Comparison of ENCODE assay signal across 1 cellular context in the genomic region with DNA sequence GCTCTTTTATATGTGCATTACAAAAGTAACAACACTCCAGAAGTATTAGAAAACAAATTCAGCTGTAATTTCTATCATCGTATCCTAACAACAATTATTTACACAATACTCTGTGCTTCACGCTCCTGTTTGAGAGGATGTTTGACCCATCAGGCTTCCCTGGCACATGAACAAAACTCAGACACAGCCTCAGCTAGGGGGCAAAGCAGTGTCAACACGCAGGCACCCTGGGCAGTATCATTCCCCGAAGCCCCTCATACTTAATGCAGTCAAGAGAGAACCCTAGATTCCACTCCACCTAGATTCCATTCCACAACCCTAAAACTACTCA.
TF ChIP-seq lines count a peak whose summit lies in the region.

No MANE protein-coding gene starts in this region.

TF ChIP-seq in GM23338, 12 proteins besides CTCF, POLR2A, EP300 and RAD21 (continued from another document):
- TF ChIP-seq, protein P1, sequence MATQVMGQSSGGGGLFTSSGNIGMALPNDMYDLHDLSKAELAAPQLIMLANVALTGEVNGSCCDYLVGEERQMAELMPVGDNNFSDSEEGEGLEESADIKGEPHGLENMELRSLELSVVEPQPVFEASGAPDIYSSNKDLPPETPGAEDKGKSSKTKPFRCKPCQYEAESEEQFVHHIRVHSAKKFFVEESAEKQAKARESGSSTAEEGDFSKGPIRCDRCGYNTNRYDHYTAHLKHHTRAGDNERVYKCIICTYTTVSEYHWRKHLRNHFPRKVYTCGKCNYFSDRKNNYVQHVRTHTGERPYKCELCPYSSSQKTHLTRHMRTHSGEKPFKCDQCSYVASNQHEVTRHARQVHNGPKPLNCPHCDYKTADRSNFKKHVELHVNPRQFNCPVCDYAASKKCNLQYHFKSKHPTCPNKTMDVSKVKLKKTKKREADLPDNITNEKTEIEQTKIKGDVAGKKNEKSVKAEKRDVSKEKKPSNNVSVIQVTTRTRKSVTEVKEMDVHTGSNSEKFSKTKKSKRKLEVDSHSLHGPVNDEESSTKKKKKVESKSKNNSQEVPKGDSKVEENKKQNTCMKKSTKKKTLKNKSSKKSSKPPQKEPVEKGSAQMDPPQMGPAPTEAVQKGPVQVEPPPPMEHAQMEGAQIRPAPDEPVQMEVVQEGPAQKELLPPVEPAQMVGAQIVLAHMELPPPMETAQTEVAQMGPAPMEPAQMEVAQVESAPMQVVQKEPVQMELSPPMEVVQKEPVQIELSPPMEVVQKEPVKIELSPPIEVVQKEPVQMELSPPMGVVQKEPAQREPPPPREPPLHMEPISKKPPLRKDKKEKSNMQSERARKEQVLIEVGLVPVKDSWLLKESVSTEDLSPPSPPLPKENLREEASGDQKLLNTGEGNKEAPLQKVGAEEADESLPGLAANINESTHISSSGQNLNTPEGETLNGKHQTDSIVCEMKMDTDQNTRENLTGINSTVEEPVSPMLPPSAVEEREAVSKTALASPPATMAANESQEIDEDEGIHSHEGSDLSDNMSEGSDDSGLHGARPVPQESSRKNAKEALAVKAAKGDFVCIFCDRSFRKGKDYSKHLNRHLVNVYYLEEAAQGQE (IDR thresholded peaks at IDR 0.05; ENCODE audit: unreplicated experiment) = no peak
- TF ChIP-seq, protein P2, sequence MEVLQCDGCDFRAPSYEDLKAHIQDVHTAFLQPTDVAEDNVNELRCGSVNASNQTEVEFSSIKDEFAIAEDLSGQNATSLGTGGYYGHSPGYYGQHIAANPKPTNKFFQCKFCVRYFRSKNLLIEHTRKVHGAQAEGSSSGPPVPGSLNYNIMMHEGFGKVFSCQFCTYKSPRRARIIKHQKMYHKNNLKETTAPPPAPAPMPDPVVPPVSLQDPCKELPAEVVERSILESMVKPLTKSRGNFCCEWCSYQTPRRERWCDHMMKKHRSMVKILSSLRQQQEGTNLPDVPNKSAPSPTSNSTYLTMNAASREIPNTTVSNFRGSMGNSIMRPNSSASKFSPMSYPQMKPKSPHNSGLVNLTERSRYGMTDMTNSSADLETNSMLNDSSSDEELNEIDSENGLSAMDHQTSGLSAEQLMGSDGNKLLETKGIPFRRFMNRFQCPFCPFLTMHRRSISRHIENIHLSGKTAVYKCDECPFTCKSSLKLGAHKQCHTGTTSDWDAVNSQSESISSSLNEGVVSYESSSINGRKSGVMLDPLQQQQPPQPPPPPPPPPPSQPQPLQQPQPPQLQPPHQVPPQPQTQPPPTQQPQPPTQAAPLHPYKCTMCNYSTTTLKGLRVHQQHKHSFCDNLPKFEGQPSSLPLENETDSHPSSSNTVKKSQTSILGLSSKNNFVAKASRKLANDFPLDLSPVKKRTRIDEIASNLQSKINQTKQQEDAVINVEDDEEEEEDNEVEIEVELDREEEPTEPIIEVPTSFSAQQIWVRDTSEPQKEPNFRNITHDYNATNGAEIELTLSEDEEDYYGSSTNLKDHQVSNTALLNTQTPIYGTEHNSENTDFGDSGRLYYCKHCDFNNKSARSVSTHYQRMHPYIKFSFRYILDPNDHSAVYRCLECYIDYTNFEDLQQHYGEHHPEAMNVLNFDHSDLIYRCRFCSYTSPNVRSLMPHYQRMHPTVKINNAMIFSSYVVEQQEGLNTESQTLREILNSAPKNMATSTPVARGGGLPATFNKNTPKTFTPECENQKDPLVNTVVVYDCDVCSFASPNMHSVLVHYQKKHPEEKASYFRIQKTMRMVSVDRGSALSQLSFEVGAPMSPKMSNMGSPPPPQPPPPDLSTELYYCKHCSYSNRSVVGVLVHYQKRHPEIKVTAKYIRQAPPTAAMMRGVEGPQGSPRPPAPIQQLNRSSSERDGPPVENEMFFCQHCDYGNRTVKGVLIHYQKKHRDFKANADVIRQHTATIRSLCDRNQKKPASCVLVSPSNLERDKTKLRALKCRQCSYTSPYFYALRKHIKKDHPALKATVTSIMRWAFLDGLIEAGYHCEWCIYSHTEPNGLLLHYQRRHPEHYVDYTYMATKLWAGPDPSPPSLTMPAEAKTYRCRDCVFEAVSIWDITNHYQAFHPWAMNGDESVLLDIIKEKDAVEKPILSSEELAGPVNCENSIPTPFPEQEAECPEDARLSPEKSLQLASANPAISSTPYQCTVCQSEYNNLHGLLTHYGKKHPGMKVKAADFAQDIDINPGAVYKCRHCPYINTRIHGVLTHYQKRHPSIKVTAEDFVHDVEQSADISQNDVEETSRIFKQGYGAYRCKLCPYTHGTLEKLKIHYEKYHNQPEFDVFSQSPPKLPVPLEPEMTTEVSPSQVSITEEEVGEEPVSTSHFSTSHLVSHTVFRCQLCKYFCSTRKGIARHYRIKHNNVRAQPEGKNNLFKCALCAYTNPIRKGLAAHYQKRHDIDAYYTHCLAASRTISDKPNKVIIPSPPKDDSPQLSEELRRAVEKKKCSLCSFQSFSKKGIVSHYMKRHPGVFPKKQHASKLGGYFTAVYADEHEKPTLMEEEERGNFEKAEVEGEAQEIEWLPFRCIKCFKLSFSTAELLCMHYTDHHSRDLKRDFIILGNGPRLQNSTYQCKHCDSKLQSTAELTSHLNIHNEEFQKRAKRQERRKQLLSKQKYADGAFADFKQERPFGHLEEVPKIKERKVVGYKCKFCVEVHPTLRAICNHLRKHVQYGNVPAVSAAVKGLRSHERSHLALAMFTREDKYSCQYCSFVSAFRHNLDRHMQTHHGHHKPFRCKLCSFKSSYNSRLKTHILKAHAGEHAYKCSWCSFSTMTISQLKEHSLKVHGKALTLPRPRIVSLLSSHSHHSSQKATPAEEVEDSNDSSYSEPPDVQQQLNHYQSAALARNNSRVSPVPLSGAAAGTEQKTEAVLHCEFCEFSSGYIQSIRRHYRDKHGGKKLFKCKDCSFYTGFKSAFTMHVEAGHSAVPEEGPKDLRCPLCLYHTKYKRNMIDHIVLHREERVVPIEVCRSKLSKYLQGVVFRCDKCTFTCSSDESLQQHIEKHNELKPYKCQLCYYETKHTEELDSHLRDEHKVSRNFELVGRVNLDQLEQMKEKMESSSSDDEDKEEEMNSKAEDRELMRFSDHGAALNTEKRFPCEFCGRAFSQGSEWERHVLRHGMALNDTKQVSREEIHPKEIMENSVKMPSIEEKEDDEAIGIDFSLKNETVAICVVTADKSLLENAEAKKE (CRISPR knock-in tag; IDR thresholded peaks at IDR 0.05) = no peak
- TF ChIP-seq EZH2 (IDR thresholded peaks at IDR 0.05; ENCODE audit: low read depth, unreplicated experiment) (no peak), EZH2phosphoT487 (IDR thresholded peaks at IDR 0.05; ENCODE audit: unreplicated experiment) (no peak)
